ENCODE assay signal across 8 cellular contexts in genomic region chr10:110304394-110304779, GRCh38. TPM values are rescaled to one million over a fixed set of nuclear protein-coding genes. Genes with fewer than 3 reads are reported as not detected.
DNase-seq lines count a peak whose midpoint lies in the region; ATAC-seq, FAIRE-seq and TF ChIP-seq lines count a peak whose summit lies in the region.

No MANE protein-coding gene starts in this region.

- peak overlapping the region; percentile 42 for H2AFZ ChIP-seq in GM12878 (ENCODE audit: control insufficient read depth, low read depth, low read length)

- TF ChIP-seq POLR2A in GM12878 (IDR thresholded peaks at IDR 0.05; ENCODE audit: low read depth, low read length) (no peak), testis (IDR thresholded peaks at IDR 0.05) (no peak)

- 0 out of 2 replicates have a peak, but pooled peaks cover 4% of the 10 kb centered on the region for H4K20me1 ChIP-seq in GM12878 (ENCODE audit: control insufficient read depth, insufficient read depth)

- H3K27me3 Mint-ChIP-seq in Calu3 (ENCODE audit: unreplicated experiment), result no peaks in the 10 kb centered on the region

- peak overlapping the region; percentile 92 for H3K9ac ChIP-seq in GM12878 (ENCODE audit: control insufficient read depth, insufficient read depth, low read length)

- H3K79me2 ChIP-seq in GM12878 (ENCODE audit: control insufficient read depth, insufficient read depth, low read length), result peaks cover 47% of the 10 kb centered on the region

- POLR2A ChIA-PET in GM12878 (lab: Charles Lee), result interaction anchor here (0.6 to 1.9 kb wide), 11 partner anchors 15 to 537 kb away, joined by 3 to 10 read pairs (median 5); partner anchors contain the start of gene SMC3

- no peak for TF ChIP-seq EP300 in GM12878 (IDR thresholded peaks at IDR 0.05; ENCODE audit: borderline replicate concordance in 1 of 2, control insufficient read depth in 1 of 2, low read depth in 2 of 2, low read length in 2 of 2)

- TF ChIP-seq CTCF in Calu3 (IDR thresholded peaks at IDR 0.05; ENCODE audit: unreplicated experiment), result no peak
- no peak for TF ChIP-seq CTCF in GM12878 (IDR thresholded peaks at IDR 0.05 in 2 of 3, conservative IDR thresholded peaks at IDR 0.05 in 1 of 3; ENCODE audit: control insufficient read depth in 2 of 3, extremely low read depth in 1 of 3, insufficient read depth in 1 of 3, low read depth in 3 of 3, low read length in 3 of 3)
- no peak for TF ChIP-seq CTCF in testis (IDR thresholded peaks at IDR 0.05)

- H3K27ac Mint-ChIP-seq in Calu3 (ENCODE audit: unreplicated experiment), result peak overlapping the region; percentile 93

- intact Hi-C loops in Calu3 (cut with micrococcal nuclease; ENCODE audit: unreplicated experiment) (no loop called here), GM12878 (cut with micrococcal nuclease; ENCODE audit: unreplicated experiment) (loop anchor here (10.0 kb wide), 2 partner anchors 620 to 700 kb away; no protein-coding TSS in a partner anchor), testis (cut with DNase I; ENCODE audit: low total_unique reads) (no loop called here)

- peaks cover 25% of the 10 kb centered on the region for H3K36me3 Mint-ChIP-seq in Calu3 (ENCODE audit: insufficient read depth, unreplicated experiment)

- H3K9me3 Mint-ChIP-seq in Calu3 (ENCODE audit: low read depth, unreplicated experiment), result no peaks in the 10 kb centered on the region

- no peak for TF ChIP-seq RAD21 in GM12878 (IDR thresholded peaks at IDR 0.05; ENCODE audit: insufficient read depth, low read depth, low read length)

- peak overlapping the region; percentile 86; the same call in 1 of the 2 replicates for H3K4me2 ChIP-seq in GM12878 (ENCODE audit: control insufficient read depth, insufficient read depth)

- SMC1A ChIA-PET in GM12878 (lab: Charles Lee; ENCODE audit: uncharacterized antibody, unreplicated experiment), result interaction anchor here (0.8 to 5.4 kb wide), 16 partner anchors 8 to 589 kb away, joined by 3 to 69 read pairs (median 4); no protein-coding TSS in a partner anchor

- peak overlapping the region; percentile 74 for H3K4me3 Mint-ChIP-seq in Calu3 (ENCODE audit: low read depth, unreplicated experiment)

- RAD21 ChIA-PET in GM12878 (lab: Charles Lee; ENCODE audit: unreplicated experiment), result interaction anchor here (0.6 to 6.9 kb wide), 16 partner anchors 23 to 1833 kb away, joined by 3 to 151 read pairs (median 5); partner anchors contain the start of genes BBIP1, SHOC2 and SMC3

- H3K27ac ChIP-seq in GM12878 (ENCODE audit: control insufficient read depth, insufficient read depth) (peak overlapping the region; percentile 88), testis (peak overlapping the region; percentile 88 to 94)

- FAIRE-seq in GM12878 (lab: Jason Lieb, UNC) (no peak), RCC 7860 (lab: Jason Lieb, UNC) (no peak)

- peaks cover 7% of the 10 kb centered on the region; the same call in 1 of the 2 replicates for H3K4me1 ChIP-seq in GM12878 (ENCODE audit: control insufficient read depth, insufficient read depth, low read length)
- peaks cover 11% of the 10 kb centered on the region for H3K4me1 ChIP-seq in testis

- in situ Hi-C loops in GM12878 (cut with MboI), result loop anchor here (10.0 to 25.0 kb wide), 2 partner anchors 370 to 1833 kb away; no protein-coding TSS in a partner anchor

- no peak for DNase-seq in Calu3
- peak; percentile 35 for DNase-seq in HT-29 (ENCODE audit: low spot score)
- no peak for DNase-seq in GM12878 (ENCODE audit: low read depth, low spot score)
- no peak for DNase-seq in left lobe of liver (ENCODE audit: low spot score)
- peak; percentile 41 for DNase-seq in testis
- DNase-seq in amniotic stem cell (lab: John Stamatoyannopoulos, UW), result no peak
- DNase-seq in RCC 7860 (ENCODE audit: low spot score), result no peak

- H3K9me3 ChIP-seq in GM12878 (replicated peaks; ENCODE audit: control insufficient read depth, insufficient read depth, low read length) (no peaks in the 10 kb centered on the region), testis (no peaks in the 10 kb centered on the region)

- peak overlapping the region; percentile 81 for H3K4me3 ChIP-seq in GM12878
- peak overlapping the region; percentile 93 to 97 for H3K4me3 ChIP-seq in testis

- ATAC-seq in GM21390 (IDR thresholded peaks at IDR 0.05; ENCODE audit: unreplicated experiment), result peak; percentile 42
- peak; percentile 72 for ATAC-seq in GM12878
- ATAC-seq in left lobe of liver, result peak; percentile 56

- 2% methylated on average over 27 of the region's 42 CpGs for WGBS in GM12878 (ENCODE audit: insufficient coverage, insufficient replicate concordance, low lambda C conversion rate, missing lambda C conversion rate)
- WGBS in testis, 2 donors, result 0% methylated on average over 8 to 33 of the region's 42 CpGs

- H3K27me3 ChIP-seq in GM12878 (replicated peaks in 1 of 2; ENCODE audit: control insufficient read depth in 2 of 2, insufficient read depth in 2 of 2, low read length in 1 of 2) (no peaks in the 10 kb centered on the region), testis (no peaks in the 10 kb centered on the region)

- BruUV-seq in Calu3 (replicated peaks; lab: Mats Ljungman, UMichigan) (no TSS peak), GM12878 (replicated peaks; lab: Mats Ljungman, UMichigan) (no TSS peak)

- peaks cover 10% of the 10 kb centered on the region for H3K4me1 Mint-ChIP-seq in Calu3 (ENCODE audit: low read depth, unreplicated experiment)

- H3K36me3 ChIP-seq in GM12878 (ENCODE audit: control insufficient read depth in 2 of 2, insufficient read depth in 2 of 2, low read length in 1 of 2), result peaks cover 0 to 14% of the 10 kb centered on the region in 2 experiments; a peak in 2 of 4 replicates
- no peaks in the 10 kb centered on the region for H3K36me3 ChIP-seq in testis (ENCODE audit: low read depth, missing control alignments)

- CTCF ChIA-PET in Calu3 (lab: Charles Lee), result interaction anchor here (1.4 kb wide), 2 partner anchors 193 to 301 kb away, joined by 3 to 6 read pairs; no protein-coding TSS in a partner anchor
- CTCF ChIA-PET in GM12878 (lab: Yijun Ruan, JAX), result interaction anchor here (0.8 to 7.0 kb wide), 19 partner anchors 8 to 309 kb away, joined by 3 to 191 read pairs (median 6); no protein-coding TSS in a partner anchor

TF ChIP-seq in GM12878, 131 proteins besides CTCF, POLR2A, EP300 and RAD21 (continues in another document):
- no peak for TF ChIP-seq CHD2 (IDR thresholded peaks at IDR 0.05; ENCODE audit: borderline replicate concordance, low read depth, low read length)
- TF ChIP-seq, protein P1, sequence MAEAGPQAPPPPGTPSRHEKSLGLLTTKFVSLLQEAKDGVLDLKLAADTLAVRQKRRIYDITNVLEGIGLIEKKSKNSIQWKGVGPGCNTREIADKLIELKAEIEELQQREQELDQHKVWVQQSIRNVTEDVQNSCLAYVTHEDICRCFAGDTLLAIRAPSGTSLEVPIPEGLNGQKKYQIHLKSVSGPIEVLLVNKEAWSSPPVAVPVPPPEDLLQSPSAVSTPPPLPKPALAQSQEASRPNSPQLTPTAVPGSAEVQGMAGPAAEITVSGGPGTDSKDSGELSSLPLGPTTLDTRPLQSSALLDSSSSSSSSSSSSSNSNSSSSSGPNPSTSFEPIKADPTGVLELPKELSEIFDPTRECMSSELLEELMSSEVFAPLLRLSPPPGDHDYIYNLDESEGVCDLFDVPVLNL (IDR thresholded peaks at IDR 0.05; ENCODE audit: low read depth, low read length), result no peak
- no peak for TF ChIP-seq CEBPB (IDR thresholded peaks at IDR 0.05; ENCODE audit: borderline replicate concordance in 1 of 2, low read depth in 2 of 2, low read length in 2 of 2)
- TF ChIP-seq, protein P2, sequence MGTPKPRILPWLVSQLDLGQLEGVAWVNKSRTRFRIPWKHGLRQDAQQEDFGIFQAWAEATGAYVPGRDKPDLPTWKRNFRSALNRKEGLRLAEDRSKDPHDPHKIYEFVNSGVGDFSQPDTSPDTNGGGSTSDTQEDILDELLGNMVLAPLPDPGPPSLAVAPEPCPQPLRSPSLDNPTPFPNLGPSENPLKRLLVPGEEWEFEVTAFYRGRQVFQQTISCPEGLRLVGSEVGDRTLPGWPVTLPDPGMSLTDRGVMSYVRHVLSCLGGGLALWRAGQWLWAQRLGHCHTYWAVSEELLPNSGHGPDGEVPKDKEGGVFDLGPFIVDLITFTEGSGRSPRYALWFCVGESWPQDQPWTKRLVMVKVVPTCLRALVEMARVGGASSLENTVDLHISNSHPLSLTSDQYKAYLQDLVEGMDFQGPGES (IDR thresholded peaks at IDR 0.05), result no peak
- no peak for TF ChIP-seq CBFB (IDR thresholded peaks at IDR 0.05; ENCODE audit: low read depth)
- TF ChIP-seq YBX1 (IDR thresholded peaks at IDR 0.05), result no peak
- TF ChIP-seq MTA2 (IDR thresholded peaks at IDR 0.05; ENCODE audit: low read depth), result no peak
- no peak for TF ChIP-seq JUNB (IDR thresholded peaks at IDR 0.05)
- TF ChIP-seq SPI1 (IDR thresholded peaks at IDR 0.05; ENCODE audit: borderline replicate concordance, insufficient read depth, low read depth, low read length), result no peak
- TF ChIP-seq DPF2 (IDR thresholded peaks at IDR 0.05), result 0 out of 2 replicates have a peak, but pooled peaks have one; percentile 22

RNA-seq across cellular contexts. Expression of gene SMNDC1, which starts 0.3 kb away (rescaled TPM):
- total RNA-seq in Calu3 (2022) (28.4 and 32.8 TPM in 2 replicates), GM12878 (2014; rRNA removed) (4.6 and 7.8 TPM in 2 replicates), GM12878 (2014; rRNA removed; fragmentation: Illumina TruSeq; extraction: Trizol) (11.0 and 12.3 TPM in 2 replicates), GM12878 (2021) (32.8 and 37.2 TPM in 2 replicates), left lobe of liver (8.8 TPM), testis (10 to 100 TPM; 16.4 to 20.9 TPM)
- 3.3 and 6.8 TPM in 2 replicates for total RNA-seq in HT-29 (2014; rRNA removed; shearing (Covaris generic))
- 36.2 and 40.2 TPM in 2 replicates for total RNA-seq in GM12878 (2013; cell fraction: nucleolus; rRNA removed)
- 7.3 TPM for polyA plus RNA-seq in GM12878 (2011; ENCODE audit: low read depth)
- polyA plus RNA-seq in GM12878 (2011; rRNA removed) (17.1 and 25.3 TPM in 2 replicates), GM12878 (2014; fragmentation: Illumina TruSeq; extraction: Trizol) (35.3 and 44.0 TPM in 2 replicates), GM12878 (2014; fragmentation: Nextera tagmentation; extraction: Ambion mirVana) (10 to 100 TPM; 10.1 to 12.9 TPM), GM12878 (2014; rRNA removed) (12.5 and 19.1 TPM in 2 replicates), GM12878 (2016; fragmentation: Nextera tagmentation; extraction: Ambion mirVana) (10 to 100 TPM; 22.7 to 26.5 TPM), testis (ENCODE audit: insufficient read depth, low read depth, low replicate concordance) (33.2 TPM)
- 6.1 and 6.5 TPM in 2 replicates for polyA plus RNA-seq in GM12878 (2011; cell fraction: cytosol; rRNA removed)
- 10.0 and 12.6 TPM in 2 replicates for polyA plus RNA-seq in GM12878 (2011; cell fraction: nucleus; rRNA removed)
- polyA plus RNA-seq in GM12878 (2012), result 14.0 and 21.2 TPM in 2 replicates
- polyA minus RNA-seq in GM12878 (2011; rRNA and poly(A)+ RNA removed), result 4.6 and 9.4 TPM in 2 replicates
- 4.4 and 8.5 TPM in 2 replicates for polyA minus RNA-seq in GM12878 (2011; cell fraction: cytosol; rRNA and poly(A)+ RNA removed)
- polyA minus RNA-seq in GM12878 (2011; cell fraction: nucleus; rRNA and poly(A)+ RNA removed), result 11.8 and 21.9 TPM in 2 replicates

Comparison
In these comparisons a context has a peak if more than half of its experiments do, and no peak if none do; other contexts are left out.
1. DNase-seq: peak in HT-29 (single experiment) and testis (single experiment); none in Calu3 (single experiment), GM12878 (single experiment), left lobe of liver (single experiment), amniotic stem cell (single experiment) and RCC 7860 (single experiment).
2. Peak in every context shown above with its lines, with median percentiles within 50 percentile points of each other: ATAC-seq.